Comparison of ENCODE assay signal across 8 cellular contexts in the genomic region with DNA sequence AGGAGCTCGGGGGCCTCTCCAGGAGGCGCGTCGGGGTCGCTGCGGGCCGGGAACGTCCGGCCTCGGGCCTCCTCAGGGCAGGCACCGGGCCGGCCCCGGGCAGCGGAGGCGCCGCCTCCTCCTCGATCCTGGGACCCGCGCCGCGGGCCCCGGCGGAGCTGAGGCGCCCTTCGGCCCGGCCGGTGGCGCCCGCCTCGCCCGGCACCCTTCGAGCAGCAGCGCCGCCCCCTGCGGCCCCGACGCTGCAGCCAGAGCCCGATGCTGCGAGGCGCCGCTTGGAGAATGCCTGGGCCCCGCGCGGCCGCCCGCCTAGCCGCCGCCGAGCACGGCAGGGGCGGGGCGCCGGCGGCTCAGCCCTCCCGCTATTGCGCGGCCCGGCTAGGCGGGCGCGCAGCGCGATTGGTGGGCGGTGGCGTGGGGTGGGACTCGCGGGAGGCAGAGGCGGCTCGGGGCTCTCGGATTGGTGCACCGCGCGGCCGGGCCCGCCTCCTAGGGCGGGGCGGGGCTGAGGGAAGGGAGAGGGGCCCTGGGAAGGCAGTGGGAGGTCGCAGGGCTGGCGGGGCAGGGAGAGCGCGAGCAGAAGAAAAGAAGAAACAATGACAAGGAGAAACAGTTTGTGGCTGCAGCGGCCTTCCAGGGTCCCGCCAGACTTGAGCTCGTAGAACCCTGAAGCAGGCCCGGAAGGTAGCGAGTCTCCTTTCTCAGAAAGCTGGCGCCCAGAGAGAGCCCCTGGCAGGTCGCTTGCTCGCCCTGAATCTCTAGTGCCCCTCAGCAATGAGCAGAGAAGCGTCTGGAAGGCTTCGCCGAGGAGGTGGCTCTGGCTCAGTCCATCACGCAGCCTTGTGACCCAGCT.
DNase-seq lines count a peak whose midpoint lies in the region; ATAC-seq and TF ChIP-seq lines count a peak whose summit lies in the region.

A gene (minus strand): TSS at position 284 of the 853 bp plus-strand sequence. CDS start 852 bp downstream, outside the sequence.

- ATAC-seq in GM19025 (IDR thresholded peaks at IDR 0.05; ENCODE audit: low read depth, unreplicated experiment) (peak; percentile 79), HG03196 (IDR thresholded peaks at IDR 0.05; ENCODE audit: unreplicated experiment) (peak; percentile 70)

- DNase-seq in AG09319 (ENCODE audit: extremely low read depth, low read depth) (peak; percentile 71), NCI-H446 treated with DMSO at 0.1 percent for 48 hours (lab: John Stamatoyannopoulos, UW) (peak; percentile 66), caudate nucleus (lab: John Stamatoyannopoulos, UW) (peak; percentile 38 to 99 (median 95)), islet precursor cell (peak; percentile 99)
- DNase-seq in activated CD4-positive, CD25-positive, alpha-beta regulatory T cell treated with anti-CD3 and anti-CD28 coated beads, Interleukin-2, amount 50 U/mL, for 16 hours (ENCODE audit: low read depth, low spot score): peak; percentile 93
- DNase-seq in stimulated activated CD4-positive, alpha-beta T cell treated with anti-CD3 and anti-CD28 coated beads, Interleukin-12 subunit alpha, Interleukin-12 subunit beta, amount 100 ng/mL, for 24 hours (ENCODE audit: low read depth in 2 of 2): peak; percentile 96 to 97

- TF ChIP-seq CTCF in AG09319 (IDR thresholded peaks at IDR 0.05; ENCODE audit: low read depth, low read length): no peak

- peak within 1 kb of the TSS; percentile 94 for H3K27ac ChIP-seq in caudate nucleus (ENCODE audit: low read depth, low read length)

Comparison
In these comparisons a context has a peak if more than half of its experiments do, and no peak if none do; other contexts are left out.
1. Peak in every context shown above with its lines: DNase-seq, ATAC-seq and H3K27ac ChIP-seq.